In genomic region chr2:170056900-170057299, GRCh38 we compare ENCODE assay signal across 36 cellular contexts.
A peak's percentile ranks its signal among the peaks of the same experiment; 100 is the strongest.
DNase-seq lines count a peak whose midpoint lies in the region; ATAC-seq, FAIRE-seq and TF ChIP-seq lines count a peak whose summit lies in the region.
"Had no signal": no experiment of that assay in that cellular context is flagged by ENCODE, and none has a peak within 500 bp of the region (broad histone marks: within the 10 kb centered on the region; RNA-seq: fewer than 3 reads in every experiment).

No MANE protein-coding gene starts in this region.

- no peaks in the 10 kb centered on the region for H3K36me3 Mint-ChIP-seq in WTC11
- H3K36me3 Mint-ChIP-seq in activated CD4-positive, alpha-beta T cell treated with anti-CD3 and anti-CD28 coated beads, Interleukin-2, amount 10 ng/mL, durations not matched to agents 7 days and 5 days (ENCODE audit: low read depth) = peaks cover 6% of the 10 kb centered on the region

- no peak for TF ChIP-seq POLR2A in K562 (conservative IDR thresholded peaks at IDR 0.05)

- H2AFZ ChIP-seq in Karpas-422 (ENCODE audit: low read length) = no peak overlapping the region
- H2AFZ ChIP-seq in K562 (ENCODE audit: low read depth, low read length) = no peak overlapping the region

- no peak overlapping the region for H3K27ac Mint-ChIP-seq in WTC11
- H3K27ac Mint-ChIP-seq in activated CD4-positive, alpha-beta T cell treated with anti-CD3 and anti-CD28 coated beads, Interleukin-2, amount 10 ng/mL, durations not matched to agents 7 days and 5 days = no peak overlapping the region
- H3K27ac Mint-ChIP-seq: B cell; CD14-positive monocyte; CD4-positive, alpha-beta memory T cell; CD4-positive, alpha-beta T cell; CD4-positive, CD25-positive, alpha-beta regulatory T cell; CD8-positive, alpha-beta T cell had no signal

- WGBS in K562 (ENCODE audit: insufficient coverage, low coverage, missing lambda C conversion rate) = 67% methylated on average over 1 of the region's 1 CpG

- H3K4me2 ChIP-seq in Karpas-422 (ENCODE audit: low read depth, low read length, poor library complexity, severe bottlenecking) = no peak overlapping the region
- no peak overlapping the region for H3K4me2 ChIP-seq in K562 (ENCODE audit: insufficient read depth, low read length)
- H3K4me2 ChIP-seq: A549; BLaER1; BLaER1 treated with 17β-estradiol and CSF1 and Interleukin-3, amounts not matched to agents 10 nM and 100 nM had no signal

- H3K36me3 ChIP-seq in HEK293 (ENCODE audit: control insufficient read depth in 2 of 2, insufficient read depth in 1 of 2, low read length in 2 of 2) = peaks cover 7 to 17% of the 10 kb centered on the region in 2 experiments; a peak in 2 of 3 replicates
- peaks cover 3% of the 10 kb centered on the region; the same call in 1 of the 2 replicates for H3K36me3 ChIP-seq in Karpas-422 (ENCODE audit: insufficient read depth, low read length)
- H3K36me3 ChIP-seq in K562 (ENCODE audit: control insufficient read depth, insufficient read depth, low read length) = peaks cover 57% of the 10 kb centered on the region
- H3K36me3 ChIP-seq: BE2C had no signal

- no peaks in the 10 kb centered on the region for H3K9me1 ChIP-seq in K562 (ENCODE audit: control insufficient read depth, insufficient read depth, low read length)

- FAIRE-seq in G401.6 (lab: Jason Lieb, UNC) (peak; percentile 53), K562 (lab: Jason Lieb, UNC) (no peak)
- FAIRE-seq: A549, D721Med had no signal

- TF ChIP-seq EP300 in K562 (IDR thresholded peaks at IDR 0.05; ENCODE audit: low read length) = no peak

- in situ Hi-C loops in K562 (cut with MboI) = no loop called here

- no peaks in the 10 kb centered on the region for H4K20me1 ChIP-seq in Karpas-422 (ENCODE audit: insufficient read depth, low read depth, low read length)
- H4K20me1 ChIP-seq in K562 (replicated peaks; ENCODE audit: control insufficient read depth, insufficient read depth, low read length) = no peaks in the 10 kb centered on the region
- H4K20me1 ChIP-seq: BLaER1; BLaER1 treated with 17β-estradiol and CSF1 and Interleukin-3, amounts not matched to agents 10 nM and 100 nM had no signal

- H3K9me3 ChIP-seq in HEK293 (ENCODE audit: control insufficient read depth, insufficient read depth, low read depth, low read length) (no peaks in the 10 kb centered on the region), Karpas-422 (ENCODE audit: low read length) (no peaks in the 10 kb centered on the region), K562 (replicated peaks; ENCODE audit: control insufficient read depth, insufficient read depth, low read depth, low read length) (no peaks in the 10 kb centered on the region)
- H3K9me3 ChIP-seq: A549; BE2C; BLaER1; BLaER1 treated with 17β-estradiol and CSF1 and Interleukin-3, amounts not matched to agents 10 nM and 100 nM; Caco-2 had no signal

- CTCF ChIA-PET in HEK293 (lab: Yijun Ruan, JAX) = no interaction called here
- CTCF ChIA-PET in K562 (lab: Yijun Ruan, JAX; ENCODE audit: low intra/inter-chr PET ratio) = no interaction called here
- CTCF ChIA-PET in WTC11 (lab: Charles Lee) = no interaction called here
- CTCF ChIA-PET in activated CD4-positive, alpha-beta T cell treated with anti-CD3 and anti-CD28 coated beads, Interleukin-2, amount 10 ng/mL, durations not matched to agents 7 days and 5 days (lab: Charles Lee) = no interaction called here

- TF ChIP-seq RAD21 in K562 (CRISPR knock-in tag; conservative IDR thresholded peaks at IDR 0.05 in 1 of 2, IDR thresholded peaks at IDR 0.05 in 1 of 2) = no peak

- BruUV-seq in K562 (replicated peaks; lab: Mats Ljungman, UMichigan) = no TSS peak

- H3K9me3 Mint-ChIP-seq in WTC11 = no peaks in the 10 kb centered on the region
- no peaks in the 10 kb centered on the region for H3K9me3 Mint-ChIP-seq in activated CD4-positive, alpha-beta T cell treated with anti-CD3 and anti-CD28 coated beads, Interleukin-2, amount 10 ng/mL, durations not matched to agents 7 days and 5 days
- H3K9me3 Mint-ChIP-seq: CD4-positive, alpha-beta memory T cell; CD4-positive, alpha-beta T cell; CD4-positive, CD25-positive, alpha-beta regulatory T cell; CD8-positive, alpha-beta memory T cell; CD8-positive, alpha-beta T cell had no signal

- POLR2A ChIA-PET in HEK293 (lab: Yijun Ruan, JAX) (no interaction called here), K562 (lab: Yijun Ruan, JAX) (interaction anchor here (0.6 to 0.8 kb wide), 3 partner anchors 12 to 126 kb away, joined by 3 read pairs; no protein-coding TSS in a partner anchor), WTC11 (lab: Charles Lee) (no interaction called here)
- POLR2A ChIA-PET in activated CD4-positive, alpha-beta T cell treated with anti-CD3 and anti-CD28 coated beads, Interleukin-2, amount 10 ng/mL, durations not matched to agents 7 days and 5 days (lab: Charles Lee) = no interaction called here

- H3K9ac ChIP-seq in Karpas-422 (ENCODE audit: low read length) (no peak overlapping the region), K562 (ENCODE audit: insufficient read depth in 1 of 2, low read depth in 2 of 2, low read length in 2 of 2) (no peak overlapping the region)
- H3K9ac ChIP-seq: BLaER1; BLaER1 treated with 17β-estradiol and CSF1 and Interleukin-3, amounts not matched to agents 10 nM and 100 nM had no signal

- intact Hi-C loops in K562 (cut with micrococcal nuclease) = no loop called here

- DNase-seq in Karpas-422 = peak; percentile 50
- no peak for DNase-seq in K562 (ENCODE audit: extremely low read depth in 1 of 4, low spot score in 3 of 4)
- DNase-seq in iPS-NIHi11 (ENCODE audit: low spot score) = no peak
- no peak for DNase-seq in WTC11 (ENCODE audit: low spot score)
- DNase-seq in activated CD4-positive, alpha-beta T cell treated with anti-CD3 and anti-CD28 coated beads, Interleukin-2, amount 10 ng/mL, durations not matched to agents 7 days and 5 days = no peak
- DNase-seq: 8988T; ACHN; AML-193; BE2C; C1 segment of cervical spinal cord; Caco-2; Calu3; CD4-positive, alpha-beta memory T cell; CD4-positive, alpha-beta T cell; CD4-positive, CD25-positive, alpha-beta regulatory T cell; CD8-positive, alpha-beta memory T cell; CD8-positive, alpha-beta T cell; COR-L47; DMS 273 treated with DMSO at 0.1 percent for 48 hours; DMS153; DMS53; DMS79; DMS79 treated with DMSO at 0.1 percent for 48 hours; DND-41; EL had no signal

- peaks cover 10% of the 10 kb centered on the region for H3K4me1 Mint-ChIP-seq in WTC11
- H3K4me1 Mint-ChIP-seq in activated CD4-positive, alpha-beta T cell treated with anti-CD3 and anti-CD28 coated beads, Interleukin-2, amount 10 ng/mL, durations not matched to agents 7 days and 5 days = no peaks in the 10 kb centered on the region
- H3K4me1 Mint-ChIP-seq: CD4-positive, alpha-beta memory T cell; CD8-positive, alpha-beta memory T cell had no signal

- H3K27me3 ChIP-seq in Karpas-422 (ENCODE audit: low read length) (no peaks in the 10 kb centered on the region), K562 (ENCODE audit: control insufficient read depth in 2 of 2, insufficient read depth in 2 of 2, low read length in 2 of 2) (no peaks in the 10 kb centered on the region)
- H3K27me3 ChIP-seq: BE2C; BLaER1; BLaER1 treated with 17β-estradiol and CSF1 and Interleukin-3, amounts not matched to agents 10 nM and 100 nM had no signal

- no peak overlapping the region for H3K4me3 ChIP-seq in HEK293 (ENCODE audit: low read depth, low read length)
- H3K4me3 ChIP-seq in Karpas-422 (ENCODE audit: low read length) = no peak overlapping the region
- H3K4me3 ChIP-seq in K562 = no peak overlapping the region
- H3K4me3 ChIP-seq: A549; BLaER1; BLaER1 treated with 17β-estradiol and CSF1 and Interleukin-3, amounts not matched to agents 10 nM and 100 nM had no signal

- no peak overlapping the region for H3K4me3 Mint-ChIP-seq in WTC11
- H3K4me3 Mint-ChIP-seq in activated CD4-positive, alpha-beta T cell treated with anti-CD3 and anti-CD28 coated beads, Interleukin-2, amount 10 ng/mL, durations not matched to agents 7 days and 5 days = no peak overlapping the region
- H3K4me3 Mint-ChIP-seq: B cell; CD14-positive monocyte; CD4-positive, alpha-beta memory T cell; CD4-positive, alpha-beta T cell; CD4-positive, CD25-positive, alpha-beta regulatory T cell; CD8-positive, alpha-beta memory T cell; CD8-positive, alpha-beta T cell had no signal

- H3K27me3 Mint-ChIP-seq in WTC11 (ENCODE audit: low read depth) = no peaks in the 10 kb centered on the region
- H3K27me3 Mint-ChIP-seq in activated CD4-positive, alpha-beta T cell treated with anti-CD3 and anti-CD28 coated beads, Interleukin-2, amount 10 ng/mL, durations not matched to agents 7 days and 5 days = no peaks in the 10 kb centered on the region
- H3K27me3 Mint-ChIP-seq: B cell; CD4-positive, alpha-beta memory T cell; CD4-positive, alpha-beta T cell; CD4-positive, CD25-positive, alpha-beta regulatory T cell; CD8-positive, alpha-beta memory T cell had no signal

- H3K27ac ChIP-seq in HEK293 (ENCODE audit: extremely low read depth, low read depth, low read length) (no peak overlapping the region), Karpas-422 (ENCODE audit: low read length) (peak overlapping the region; percentile 50), K562 (ENCODE audit: extremely low read depth, low read depth, low read length) (no peak overlapping the region)
- H3K27ac ChIP-seq: 22Rv1; A549; BLaER1; BLaER1 treated with 17β-estradiol and CSF1 and Interleukin-3, amounts not matched to agents 10 nM and 100 nM; C4-2B had no signal

- no peaks in the 10 kb centered on the region; the same call in 1 of the 2 replicates for H3K9me2 ChIP-seq in Karpas-422 (replicated peaks; ENCODE audit: insufficient read depth, low read length)

- ATAC-seq in K562 = no peak
- ATAC-seq in HG03108 (IDR thresholded peaks at IDR 0.05; ENCODE audit: unreplicated experiment) = no peak
- no peak for ATAC-seq in WTC11
- ATAC-seq: A549; CD8-positive, alpha-beta T cell had no signal

- no peaks in the 10 kb centered on the region for H3K4me1 ChIP-seq in HEK293 (ENCODE audit: control insufficient read depth, insufficient read depth, low read length)
- H3K4me1 ChIP-seq in Karpas-422 (ENCODE audit: low read length) = peaks cover 13% of the 10 kb centered on the region
- peaks cover 9 to 16% of the 10 kb centered on the region in 2 experiments; a peak in 4 of 5 replicates for H3K4me1 ChIP-seq in K562 (replicated peaks in 1 of 2; ENCODE audit: control insufficient read depth in 2 of 2, insufficient read depth in 2 of 2, low read length in 2 of 2)
- H3K4me1 ChIP-seq: BE2C, Caco-2 had no signal

- TF ChIP-seq CTCF in HEK293 (tag by site-specific recombination; IDR thresholded peaks at IDR 0.05) (no peak), K562 (IDR thresholded peaks at IDR 0.05 in 2 of 3, conservative IDR thresholded peaks at IDR 0.05 in 1 of 3; ENCODE audit: insufficient read depth in 2 of 3, low read depth in 1 of 3, low read length in 3 of 3) (no peak), WTC11 (IDR thresholded peaks at IDR 0.05) (no peak)

- H3K79me2 ChIP-seq in Karpas-422 (ENCODE audit: low read length) = 0 out of 2 replicates have a peak, but pooled peaks cover 5% of the 10 kb centered on the region
- no peaks in the 10 kb centered on the region for H3K79me2 ChIP-seq in K562 (ENCODE audit: control insufficient read depth, insufficient read depth, low read length)

TF ChIP-seq in HEK293, 187 proteins besides CTCF, POLR2A, EP300 and RAD21 (continues in another document):
- no peak for TF ChIP-seq ZNF24 (tag by site-specific recombination; IDR thresholded peaks at IDR 0.05)

TF ChIP-seq in WTC11, 78 proteins besides CTCF, POLR2A, EP300 and RAD21:
- no peak for TF ChIP-seq ZNF138 (CRISPR knock-in tag; conservative IDR thresholded peaks at IDR 0.05)
- TF ChIP-seq ZNF317 (CRISPR knock-in tag; IDR thresholded peaks at IDR 0.05; ENCODE audit: borderline replicate concordance, low read depth) = no peak
TF ChIP-seq in WTC11: peak in this region for 0.
